Comparison of ENCODE assay signal across 12 cellular contexts in the genomic region with DNA sequence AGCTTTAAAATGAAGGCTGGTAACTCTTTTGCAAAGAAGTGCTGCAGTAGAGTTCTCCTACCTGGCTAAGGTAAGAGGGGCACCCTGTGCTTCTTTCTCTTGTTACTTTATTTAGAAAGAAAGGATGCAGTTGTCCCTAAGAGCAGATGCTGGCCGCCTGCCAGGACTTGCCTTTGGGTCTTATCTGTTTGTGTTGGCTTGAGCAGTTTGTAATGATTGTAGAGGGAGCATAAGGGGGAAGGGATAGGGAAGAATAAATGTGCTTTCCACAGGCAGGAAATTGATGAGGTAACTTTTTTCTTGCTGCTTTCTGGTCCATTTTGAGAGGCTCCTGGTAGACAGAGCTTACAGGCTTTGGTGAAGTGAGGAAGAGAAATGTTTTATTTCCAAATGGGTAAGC.
DNase-seq lines count a peak whose midpoint lies in the region; ATAC-seq, FAIRE-seq and TF ChIP-seq lines count a peak whose summit lies in the region.
"Had no signal": no experiment of that assay in that cellular context is flagged by ENCODE, and none has a peak within 500 bp of the region (broad histone marks: within the 10 kb centered on the region; RNA-seq: fewer than 3 reads in every experiment).

No MANE protein-coding gene starts in this region.

- TF ChIP-seq CTCF in body of pancreas (IDR thresholded peaks at IDR 0.05) (no peak), pancreas (IDR thresholded peaks at IDR 0.05) (no peak)

- DNase-seq in DMS 273 (lab: John Stamatoyannopoulos, UW; ENCODE audit: unreplicated experiment) = peak; percentile 76
- no peak for DNase-seq in DMS 273 treated with DMSO at 0.1 percent for 48 hours (lab: John Stamatoyannopoulos, UW)
- DNase-seq in NCI-H2196 treated with DMSO at 0.1 percent for 48 hours (lab: John Stamatoyannopoulos, UW; ENCODE audit: unreplicated experiment) = peak; percentile 16
- DNase-seq in body of pancreas = peak; percentile 49 to 80 (median 54)
- DNase-seq in pancreas = peak; percentile 17 to 84 (median 44)
- DNase-seq in islet precursor cell = no peak
- DNase-seq in SIG-M5 (lab: John Stamatoyannopoulos, UW) = no peak
- DNase-seq: activated CD4-positive, alpha-beta T cell treated with anti-CD3 and anti-CD28 coated beads for 1 hour; activated T-cell treated with anti-CD3 and anti-CD28 coated beads, Interleukin-2, amount 50 U/mL, for 48 hours; NCI-H1694 had no signal

- H3K9me3 ChIP-seq in body of pancreas = no peaks in the 10 kb centered on the region
- no peaks in the 10 kb centered on the region for H3K9me3 ChIP-seq in pancreas

- H3K27ac ChIP-seq in body of pancreas = no peak overlapping the region
- H3K27ac ChIP-seq in pancreas = no peak overlapping the region
- H3K27ac ChIP-seq: 22Rv1 had no signal

- 3 to 9% methylated on average over 1 of the region's 1 CpG for WGBS in body of pancreas, 2 donors
- WGBS in pancreas, 2 donors = 2 to 13% methylated on average over 1 of the region's 1 CpG

- TF ChIP-seq POLR2A in body of pancreas (IDR thresholded peaks at IDR 0.05) = no peak

- H3K4me1 ChIP-seq in body of pancreas (peaks cover 5% of the 10 kb centered on the region), pancreas (peaks cover 0 to 8% (median 0%) of the 10 kb centered on the region in 3 donors)

- H3K36me3 ChIP-seq in body of pancreas (replicated peaks in 1 of 2; ENCODE audit: insufficient read depth in 1 of 2, low read depth in 2 of 2) (no peaks in the 10 kb centered on the region), pancreas (no peaks in the 10 kb centered on the region)

- H3K4me3 ChIP-seq in body of pancreas (no peak overlapping the region), pancreas (no peak overlapping the region)

- no peaks in the 10 kb centered on the region for H3K27me3 ChIP-seq in body of pancreas
- no peaks in the 10 kb centered on the region for H3K27me3 ChIP-seq in pancreas

- no peak for FAIRE-seq in pancreas (lab: Jason Lieb, UNC)

- ATAC-seq in body of pancreas (no peak), pancreas (peak; percentile 53 to 81 (median 64)), GM18511 (IDR thresholded peaks at IDR 0.05; ENCODE audit: unreplicated experiment) (no peak)

- intact Hi-C loops in body of pancreas (cut with DNase I) (no loop called here), pancreas (cut with DNase I) (no loop called here)

Comparison
In these comparisons a context has a peak if more than half of its experiments do, and no peak if none do; other contexts are left out.
1. DNase-seq: peak in DMS 273 (single experiment), NCI-H2196 treated with DMSO at 0.1 percent for 48 hours (single experiment), body of pancreas (4 of 4) and pancreas (6 of 6); none in DMS 273 treated with DMSO at 0.1 percent for 48 hours (single experiment), islet precursor cell (single experiment) and SIG-M5 (single experiment).
2. ATAC-seq: peak in pancreas (4 of 4); none in body of pancreas (single experiment) and GM18511 (single experiment).